ENCODE assay signal across 1 cellular context in genomic region chr1:94792473-94792875, GRCh38.
TF ChIP-seq lines count a peak whose summit lies in the region.

No MANE protein-coding gene starts in this region.

TF ChIP-seq in GM23338, 12 proteins besides CTCF, POLR2A, EP300 and RAD21 (continued from another document):
- no peak for TF ChIP-seq ZNF462 (CRISPR knock-in tag; IDR thresholded peaks at IDR 0.05)
- TF ChIP-seq JUNB (IDR thresholded peaks at IDR 0.05; ENCODE audit: unreplicated experiment), result no peak
